22 cellular contexts compared by ENCODE assay signal in the genomic region with DNA sequence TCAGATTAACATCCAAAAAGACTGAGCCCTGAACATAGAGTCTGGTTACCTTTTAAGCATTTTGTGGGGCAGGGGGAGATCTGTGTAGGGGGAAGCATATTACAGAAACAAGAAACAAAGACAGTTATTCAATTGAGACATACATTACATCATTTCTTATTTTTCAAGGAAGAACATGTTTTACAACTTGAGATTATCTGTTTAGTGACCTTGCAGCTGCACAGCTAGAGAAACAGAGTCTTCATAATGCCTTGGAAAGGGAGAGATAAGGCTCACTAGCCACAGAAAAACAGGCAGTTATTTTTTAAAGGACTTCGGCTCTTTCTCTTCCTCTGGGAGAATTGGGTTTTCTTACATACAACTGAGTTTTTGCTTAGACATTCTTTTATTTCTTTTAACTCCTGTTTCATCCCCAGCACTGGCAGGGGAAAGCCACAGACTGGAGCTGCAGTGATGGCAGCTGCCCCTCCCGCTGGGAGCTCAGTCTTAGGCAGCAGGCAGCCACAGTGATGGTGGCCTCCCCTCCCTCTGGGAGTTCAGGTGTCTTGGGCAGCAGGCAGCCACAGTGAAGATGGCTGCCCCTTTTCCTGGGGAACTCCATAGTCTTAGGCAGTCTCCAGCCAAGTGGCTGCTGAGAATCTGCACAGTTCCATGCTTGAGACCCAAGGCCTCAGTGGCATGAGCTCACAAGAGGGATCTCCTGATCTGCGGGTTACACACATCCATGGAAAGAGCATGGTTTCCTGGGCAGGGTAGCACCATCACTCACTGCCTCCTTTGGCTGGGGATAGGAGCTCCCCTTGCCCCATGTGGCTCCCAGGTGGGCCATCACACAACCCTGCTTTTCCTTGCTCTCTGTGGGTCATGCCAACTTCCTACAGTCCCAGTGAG. TPM values are rescaled to one million over a fixed set of nuclear protein-coding genes. Genes with fewer than 3 reads are reported as not detected.
DNase-seq lines count a peak whose midpoint lies in the region; ATAC-seq, FAIRE-seq and TF ChIP-seq lines count a peak whose summit lies in the region.
"Had no signal": no experiment of that assay in that cellular context is flagged by ENCODE, and none has a peak within 500 bp of the region (broad histone marks: within the 10 kb centered on the region; RNA-seq: fewer than 3 reads in every experiment).

No MANE protein-coding gene starts in this region.

- peak overlapping the region; percentile 71 for H2AFZ ChIP-seq in K562 (ENCODE audit: low read depth, low read length)
- peak overlapping the region; percentile 64 for H2AFZ ChIP-seq in smooth muscle cell (ENCODE audit: low read depth)

- TF ChIP-seq POLR2A in K562 (conservative IDR thresholded peaks at IDR 0.05), result no peak

- intact Hi-C loops in K562 (cut with micrococcal nuclease), result no loop called here

- no peaks in the 10 kb centered on the region for H3K36me3 Mint-ChIP-seq in CD8-positive, alpha-beta memory T cell
- no peaks in the 10 kb centered on the region for H3K36me3 Mint-ChIP-seq in activated naive CD8-positive, alpha-beta T cell treated with anti-CD3 and anti-CD28 coated beads for 36 hours
- H3K36me3 Mint-ChIP-seq: CD14-positive monocyte; CD4-positive, alpha-beta memory T cell had no signal

- TF ChIP-seq RAD21 in K562 (CRISPR knock-in tag; conservative IDR thresholded peaks at IDR 0.05 in 1 of 2, IDR thresholded peaks at IDR 0.05 in 1 of 2), result no peak

- peak; percentile 29 for FAIRE-seq in K562 (lab: Jason Lieb, UNC)
- FAIRE-seq: HepG2 had no signal

- no peak overlapping the region for H3K27ac Mint-ChIP-seq in CD8-positive, alpha-beta memory T cell
- H3K27ac Mint-ChIP-seq in activated naive CD8-positive, alpha-beta T cell treated with anti-CD3 and anti-CD28 coated beads for 36 hours, result no peak overlapping the region
- H3K27ac Mint-ChIP-seq: CD14-positive monocyte; CD4-positive, alpha-beta memory T cell; HFFc6 had no signal

- WGBS in K562 (ENCODE audit: insufficient coverage, low coverage, missing lambda C conversion rate), result 10% methylated on average over 3 of the region's 3 CpGs
- WGBS in smooth muscle cell (ENCODE audit: low lambda C conversion rate), result 66% methylated on average over 3 of the region's 3 CpGs

- H3K9ac ChIP-seq in K562 (ENCODE audit: insufficient read depth in 1 of 2, low read depth in 2 of 2, low read length in 2 of 2) (peak overlapping the region in 1 of 2 experiments; percentile 10; a peak in 1 of 4 replicates), smooth muscle cell (ENCODE audit: low read depth) (no peak overlapping the region)
- H3K9ac ChIP-seq: BLaER1 had no signal

- no peaks in the 10 kb centered on the region for H3K4me1 ChIP-seq in CD8-positive, alpha-beta memory T cell (ENCODE audit: insufficient read depth, low read length)
- H3K4me1 ChIP-seq in K562 (replicated peaks in 1 of 2; ENCODE audit: control insufficient read depth in 2 of 2, insufficient read depth in 2 of 2, low read length in 2 of 2) (peaks cover 4 to 7% of the 10 kb centered on the region in 2 experiments; a peak in 3 of 5 replicates), smooth muscle cell (ENCODE audit: low read depth) (no peaks in the 10 kb centered on the region)
- H3K4me1 ChIP-seq: BLaER1 had no signal

- H3F3A ChIP-seq in smooth muscle cell (ENCODE audit: low read depth), result no peaks in the 10 kb centered on the region

- no peak overlapping the region for H3K4me3 Mint-ChIP-seq in CD8-positive, alpha-beta memory T cell
- H3K4me3 Mint-ChIP-seq in activated naive CD8-positive, alpha-beta T cell treated with anti-CD3 and anti-CD28 coated beads for 36 hours, result no peak overlapping the region
- H3K4me3 Mint-ChIP-seq: CD14-positive monocyte; CD4-positive, alpha-beta memory T cell; HFFc6 had no signal

- in situ Hi-C loops in K562 (cut with MboI), result no loop called here

- H3K79me2 ChIP-seq in K562 (ENCODE audit: control insufficient read depth, insufficient read depth, low read length) (no peaks in the 10 kb centered on the region), smooth muscle cell (ENCODE audit: low read depth) (no peaks in the 10 kb centered on the region)

- H3K9me3 ChIP-seq in CD8-positive, alpha-beta memory T cell (ENCODE audit: low read length), result no peaks in the 10 kb centered on the region
- H3K9me3 ChIP-seq in K562 (replicated peaks; ENCODE audit: control insufficient read depth, insufficient read depth, low read depth, low read length) (peaks cover 1% of the 10 kb centered on the region), smooth muscle cell (replicated peaks; ENCODE audit: low read depth) (no peaks in the 10 kb centered on the region)
- H3K9me3 ChIP-seq: BLaER1 had no signal

- H3K4me1 Mint-ChIP-seq in CD8-positive, alpha-beta memory T cell, result no peaks in the 10 kb centered on the region
- no peaks in the 10 kb centered on the region for H3K4me1 Mint-ChIP-seq in activated naive CD8-positive, alpha-beta T cell treated with anti-CD3 and anti-CD28 coated beads for 36 hours
- H3K4me1 Mint-ChIP-seq: CD14-positive monocyte; CD4-positive, alpha-beta memory T cell had no signal

- POLR2A ChIA-PET in CD8-positive, alpha-beta memory T cell (lab: Charles Lee), result no interaction called here
- POLR2A ChIA-PET in K562 (lab: Yijun Ruan, JAX), result interaction anchor here (1.0 kb wide), 1 partner anchor 429 kb away, joined by 3 read pairs; no protein-coding TSS in a partner anchor

- H3K27me3 Mint-ChIP-seq in CD8-positive, alpha-beta memory T cell, result peaks cover 0 to 3% of the 10 kb centered on the region in 2 donors
- peaks cover 13% of the 10 kb centered on the region for H3K27me3 Mint-ChIP-seq in activated naive CD8-positive, alpha-beta T cell treated with anti-CD3 and anti-CD28 coated beads for 36 hours
- H3K27me3 Mint-ChIP-seq: CD4-positive, alpha-beta memory T cell had no signal

- CTCF ChIA-PET in CD8-positive, alpha-beta memory T cell (lab: Charles Lee), result no interaction called here
- CTCF ChIA-PET in K562 (lab: Yijun Ruan, JAX; ENCODE audit: low intra/inter-chr PET ratio), result no interaction called here

- H3K27me3 ChIP-seq in CD8-positive, alpha-beta memory T cell (ENCODE audit: insufficient read depth, low read length, poor library complexity, severe bottlenecking), result no peaks in the 10 kb centered on the region
- H3K27me3 ChIP-seq in K562 (ENCODE audit: control insufficient read depth in 2 of 2, insufficient read depth in 2 of 2, low read length in 2 of 2) (no peaks in the 10 kb centered on the region), smooth muscle cell (ENCODE audit: low read depth) (no peaks in the 10 kb centered on the region)
- H3K27me3 ChIP-seq: BLaER1 had no signal

- H3K9me1 ChIP-seq in K562 (ENCODE audit: control insufficient read depth, insufficient read depth, low read length), result no peaks in the 10 kb centered on the region

- BruUV-seq in K562 (replicated peaks; lab: Mats Ljungman, UMichigan), result no TSS peak

- DNase-seq in CD8-positive, alpha-beta memory T cell, result no peak
- DNase-seq in OCI-M2 (lab: John Stamatoyannopoulos, UW; ENCODE audit: unreplicated experiment) (peak; percentile 51), K562 (ENCODE audit: extremely low read depth in 1 of 4, low spot score in 3 of 4) (peak in 1 of 4 experiments; percentile 43), smooth muscle cell (lab: John Stamatoyannopoulos, UW; ENCODE audit: unreplicated experiment) (no peak), RKO (ENCODE audit: low spot score) (no peak), hippocampal formation (lab: John Stamatoyannopoulos, UW) (no peak)
- DNase-seq in activated CD4-positive, alpha-beta T cell treated with anti-CD3 and anti-CD28 coated beads for 48 hours, result no peak
- no peak for DNase-seq in activated naive CD8-positive, alpha-beta T cell treated with anti-CD3 and anti-CD28 coated beads for 36 hours
- DNase-seq: 8988T; Calu3; CD4-positive, alpha-beta memory T cell; DMS79 treated with DMSO at 0.1 percent for 48 hours; GF-D8; GOT3; H7; HFFc6 had no signal

- no peaks in the 10 kb centered on the region for H3K36me3 ChIP-seq in CD8-positive, alpha-beta memory T cell (ENCODE audit: insufficient read depth, low read length)
- H3K36me3 ChIP-seq in K562 (ENCODE audit: control insufficient read depth, insufficient read depth, low read length), result no peaks in the 10 kb centered on the region
- H3K36me3 ChIP-seq in smooth muscle cell (ENCODE audit: low read depth), result no peaks in the 10 kb centered on the region
- H3K36me3 ChIP-seq: BLaER1 had no signal

- peak; percentile 43; the same call in 1 of the 2 replicates for TF ChIP-seq EP300 in K562 (IDR thresholded peaks at IDR 0.05; ENCODE audit: low read length)

- no peaks in the 10 kb centered on the region for H4K20me1 ChIP-seq in K562 (replicated peaks; ENCODE audit: control insufficient read depth, insufficient read depth, low read length)
- no peaks in the 10 kb centered on the region for H4K20me1 ChIP-seq in smooth muscle cell (ENCODE audit: low read depth)
- H4K20me1 ChIP-seq: BLaER1 had no signal

- H3K4me2 ChIP-seq in K562 (ENCODE audit: insufficient read depth, low read length) (peak overlapping the region; percentile 27; the same call in 1 of the 2 replicates), smooth muscle cell (peak overlapping the region; percentile 3)
- H3K4me2 ChIP-seq: BLaER1 had no signal

- H3K27ac ChIP-seq in CD8-positive, alpha-beta memory T cell (ENCODE audit: low read depth, low read length), result peak overlapping the region; percentile 59
- H3K27ac ChIP-seq in K562 (ENCODE audit: extremely low read depth, low read depth, low read length), result peak overlapping the region; percentile 69
- no peak overlapping the region for H3K27ac ChIP-seq in smooth muscle cell (ENCODE audit: low read depth)
- H3K27ac ChIP-seq: BLaER1 had no signal

- no peak overlapping the region for H3K4me3 ChIP-seq in CD8-positive, alpha-beta memory T cell (ENCODE audit: low read length)
- no peak overlapping the region for H3K4me3 ChIP-seq in K562
- no peak overlapping the region for H3K4me3 ChIP-seq in smooth muscle cell
- H3K4me3 ChIP-seq: BLaER1 had no signal

- no peak for TF ChIP-seq CTCF in K562 (IDR thresholded peaks at IDR 0.05 in 2 of 3, conservative IDR thresholded peaks at IDR 0.05 in 1 of 3; ENCODE audit: insufficient read depth in 2 of 3, low read depth in 1 of 3, low read length in 3 of 3)
- TF ChIP-seq CTCF in smooth muscle cell (IDR thresholded peaks at IDR 0.05; ENCODE audit: borderline replicate concordance, insufficient read depth, poor library complexity, severe bottlenecking), result no peak

- peaks cover 0 to 2% (median 0%) of the 10 kb centered on the region in 5 donors for H3K9me3 Mint-ChIP-seq in CD8-positive, alpha-beta memory T cell
- no peaks in the 10 kb centered on the region for H3K9me3 Mint-ChIP-seq in activated naive CD8-positive, alpha-beta T cell treated with anti-CD3 and anti-CD28 coated beads for 36 hours
- H3K9me3 Mint-ChIP-seq: HFFc6 had no signal

- peak; percentile 79 for ATAC-seq in K562
- ATAC-seq: HCT116, HepG2 had no signal

RNA-seq across cellular contexts. Expression of a gene that starts 19.4 kb away (rescaled TPM):
- not detected for total RNA-seq in CD8-positive, alpha-beta memory T cell
- polyA plus RNA-seq in CD8-positive, alpha-beta memory T cell, result not detected
- total RNA-seq in K562 (2011; cell fraction: chromatin; rRNA removed; ENCODE audit: low replicate concordance), result not detected in 2 replicates
- total RNA-seq in K562 (2011; cell fraction: nucleolus; rRNA removed), result not detected in 2 replicates
- 0.31 TPM in 1 of 2 replicates, not detected in the other for total RNA-seq in K562 (2011; cell fraction: nucleoplasm; rRNA removed)
- total RNA-seq in K562 (2014; rRNA removed), result 0.05 TPM in 1 of 2 replicates, not detected in the other
- 0.07 and 0.13 TPM in 2 replicates for total RNA-seq in K562 (2014; rRNA removed; fragmentation: Illumina TruSeq; extraction: Trizol)
- not detected in 2 replicates for total RNA-seq in K562 (2015; rRNA removed; fragmentation: Illumina TruSeq; extraction: Trizol)
- 0.09 TPM in 1 of 2 replicates, not detected in the other for total RNA-seq in K562 (2021)
- 0.36 and 1.6 TPM in 2 replicates for polyA plus RNA-seq in K562 (2011; rRNA removed)
- polyA plus RNA-seq in K562 (2011; cell fraction: cytosol; rRNA removed), result 0.60 TPM in 1 of 2 replicates, not detected in the other
- 0.31 and 3.9 TPM in 2 replicates for polyA plus RNA-seq in K562 (2011; cell fraction: nucleus; rRNA removed)
- 0.17 TPM in 1 of 2 replicates, not detected in the other for polyA plus RNA-seq in K562 (2012)
- 0.07 and 0.18 TPM in 2 replicates for polyA plus RNA-seq in K562 (2014; fragmentation: Illumina TruSeq; extraction: Trizol)
- under 1 TPM; 0.03 to 0.21 TPM for polyA plus RNA-seq in K562 (2014; fragmentation: Nextera tagmentation; extraction: Ambion mirVana)
- polyA plus RNA-seq in K562 (2014; rRNA removed), result not detected in 2 replicates
- 0.42 and 3.0 TPM in 2 replicates for polyA minus RNA-seq in K562 (2011; rRNA and poly(A)+ RNA removed)
- not detected in 2 replicates for polyA minus RNA-seq in K562 (2011; cell fraction: cytosol; rRNA and poly(A)+ RNA removed)
- polyA minus RNA-seq in K562 (2011; cell fraction: nucleus; rRNA and poly(A)+ RNA removed), result 0.27 and 2.0 TPM in 2 replicates
- 0.40 and 1.0 TPM in 2 replicates for total RNA-seq in smooth muscle cell
- 0.46 TPM in 1 of 2 replicates, not detected in the other for polyA plus RNA-seq in smooth muscle cell
- total RNA-seq in activated naive CD8-positive, alpha-beta T cell treated with anti-CD3 and anti-CD28 coated beads for 36 hours, result not detected
- total RNA-seq: A673; Calu3; CD4-positive, alpha-beta memory T cell; H7; HepG2; HFFc6 had no signal
- polyA plus RNA-seq: AG04450; CD14-positive monocyte; CD4-positive, alpha-beta memory T cell; HepG2 had no signal
